ENCODE assay signal across 10 cellular contexts in the genomic region with DNA sequence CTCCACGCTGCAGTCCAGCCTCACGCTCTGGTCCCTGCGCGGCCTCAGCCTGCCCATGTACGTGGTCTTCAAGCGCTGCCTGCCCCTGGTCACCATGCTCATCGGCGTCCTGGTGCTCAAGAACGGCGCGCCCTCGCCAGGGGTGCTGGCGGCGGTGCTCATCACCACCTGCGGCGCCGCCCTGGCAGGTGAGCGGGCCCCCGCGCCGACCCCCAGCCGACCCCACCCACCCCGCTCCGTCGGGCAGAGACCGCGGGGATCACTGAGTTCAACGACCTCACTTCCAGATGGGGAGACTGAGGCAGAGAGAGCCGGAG. TPM values are rescaled to one million over a fixed set of nuclear protein-coding genes. Genes with fewer than 3 reads are reported as not detected.
DNase-seq lines count a peak whose midpoint lies in the region; ATAC-seq and TF ChIP-seq lines count a peak whose summit lies in the region.
"Had no signal": no experiment of that assay in that cellular context is flagged by ENCODE, and none has a peak within 500 bp of the region (broad histone marks: within the 10 kb centered on the region; RNA-seq: fewer than 3 reads in every experiment).

No MANE protein-coding gene starts in this region.

- H3K36me3 ChIP-seq in lung (ENCODE audit: control insufficient read depth in 2 of 2, insufficient read depth in 2 of 2, low read length in 2 of 2) (no peaks in the 10 kb centered on the region), upper lobe of right lung (no peaks in the 10 kb centered on the region)

- peaks cover 0 to 5% of the 10 kb centered on the region in 2 donors for H3K9me3 ChIP-seq in lung (ENCODE audit: control insufficient read depth in 2 of 2, insufficient read depth in 1 of 2, low read length in 1 of 2)
- H3K9me3 ChIP-seq in upper lobe of right lung: no peaks in the 10 kb centered on the region

- H3K4me1 ChIP-seq in lung (ENCODE audit: control insufficient read depth in 2 of 2, insufficient read depth in 2 of 2, low read length in 2 of 2) (peaks cover 0 to 27% of the 10 kb centered on the region in 2 donors), upper lobe of right lung (peaks cover 28% of the 10 kb centered on the region)

- ATAC-seq in lung (ENCODE audit: insufficient read depth, low FRiP score) (no peak), upper lobe of right lung (peak; percentile 10), HG02623 (IDR thresholded peaks at IDR 0.05; ENCODE audit: unreplicated experiment) (no peak)

- no peak overlapping the region for H3K27ac ChIP-seq in lung (ENCODE audit: low read depth in 1 of 2, low read length in 1 of 2)
- no peak overlapping the region for H3K27ac ChIP-seq in upper lobe of right lung

- in situ Hi-C loops in astrocyte of the cerebellum (cut with HindIII; ENCODE audit: low sequenced_read_pairs): no loop called here

- WGBS in lung, 2 donors: 2% methylated on average over 25 to 29 of the region's 29 CpGs

- intact Hi-C loops in upper lobe of right lung (cut with DNase I): no loop called here

- TF ChIP-seq CTCF in astrocyte of the cerebellum (IDR thresholded peaks at IDR 0.05; ENCODE audit: low read depth, low read length, missing control alignments) (no peak), lung (IDR thresholded peaks at IDR 0.05; ENCODE audit: control extremely low read depth, extremely low read depth) (no peak), upper lobe of right lung (IDR thresholded peaks at IDR 0.05) (no peak)

- H3K4me3 ChIP-seq in astrocyte of the cerebellum (ENCODE audit: low read depth, low read length): peak overlapping the region; percentile 47
- H3K4me3 ChIP-seq in lung: peak overlapping the region; percentile 14
- H3K4me3 ChIP-seq in upper lobe of right lung: peak overlapping the region; percentile 55

- peak; percentile 15 for DNase-seq in stimulated activated CD4-positive, alpha-beta T cell treated with anti-CD3 and anti-CD28 coated beads, Interleukin-12 subunit alpha, Interleukin-12 subunit beta, amount 100 ng/mL, for 4 hours
- no peak for DNase-seq in stimulated activated CD4-positive, alpha-beta T cell treated with anti-CD3 and anti-CD28 coated beads, Interleukin-1b, Interleukin-23, amount 100 ng/mL, for 48 hours
- DNase-seq in astrocyte of the cerebellum (ENCODE audit: low read depth) (no peak), lung (ENCODE audit: low spot score) (no peak), upper lobe of right lung (no peak), NCI-H187 (lab: John Stamatoyannopoulos, UW) (no peak), DMS79 treated with DMSO at 0.1 percent for 48 hours (lab: John Stamatoyannopoulos, UW) (no peak)
- DNase-seq: GDM1 had no signal

- H3K27me3 ChIP-seq in lung (ENCODE audit: control insufficient read depth, insufficient read depth): no peaks in the 10 kb centered on the region
- H3K27me3 ChIP-seq in upper lobe of right lung: peaks cover 67% of the 10 kb centered on the region

RNA-seq across cellular contexts. Expression of gene SLC35D3, which starts 0.5 kb away (rescaled TPM):
- total RNA-seq in lung: under 1 TPM; 0.09 to 0.54 TPM
- polyA plus RNA-seq in lung: under 1 TPM in 1 of 2 donors, not detected in 1; 0.03 TPM
- not detected for total RNA-seq in upper lobe of right lung
- total RNA-seq: M059J had no signal
